In genomic region chr12:52783563-52784316, GRCh38 we compare ENCODE assay signal across 24 cellular contexts. TPM values are rescaled to one million over a fixed set of nuclear protein-coding genes. Genes with fewer than 3 reads are reported as not detected.
DNase-seq lines count a peak whose midpoint lies in the region; ATAC-seq lines count a peak whose summit lies in the region.
"Had no signal": no experiment of that assay in that cellular context is flagged by ENCODE, and none has a peak within 500 bp of the region (broad histone marks: within the 10 kb centered on the region; RNA-seq: fewer than 3 reads in every experiment).

No MANE protein-coding gene starts in this region.

- DNase-seq in cardiac septum (ENCODE audit: low spot score) (peak; percentile 14), left cardiac atrium (no peak), NCI-H524 treated with DMSO at 0.1 percent for 48 hours (lab: John Stamatoyannopoulos, UW) (peak; percentile 43), activated gamma-delta T cell treated with Interleukin-2 at 50 U/mL for 16 hours (no peak), NCI-H2029 treated with DMSO at 0.1 percent for 48 hours (lab: John Stamatoyannopoulos, UW) (no peak)
- DNase-seq: 8988T; ACHN; BE2C; C1 segment of cervical spinal cord; CD4-positive, alpha-beta memory T cell; CD4-positive, CD25-positive, alpha-beta regulatory T cell; CD8-positive, alpha-beta memory T cell; COR-L47; DMS 273 treated with DMSO at 0.1 percent for 48 hours; DMS153; DMS53; DMS79; DND-41; EL; GDM1 had no signal

- no peak for ATAC-seq in left cardiac atrium
- ATAC-seq: GM12878 had no signal

- intact Hi-C loops in cardiac septum (cut with DNase I), result no loop called here
- intact Hi-C loops in left cardiac atrium (cut with DNase I), result no loop called here

RNA-seq across cellular contexts. Expression of gene KRT76, which starts 6.6 kb away (rescaled TPM):
- total RNA-seq in cardiac septum (not detected), left cardiac atrium (not detected)
- total RNA-seq: A673; CD4-positive, alpha-beta memory T cell; CD4-positive, CD25-positive, alpha-beta regulatory T cell; CD8-positive, alpha-beta memory T cell; Daoy; G401; GM12878 had no signal

RNA-seq across cellular contexts. Expression of gene KRT3, which starts 12.2 kb away (rescaled TPM):
- total RNA-seq in cardiac septum, result not detected
- not detected for total RNA-seq in left cardiac atrium
- total RNA-seq: A673; CD4-positive, alpha-beta memory T cell; CD4-positive, CD25-positive, alpha-beta regulatory T cell; CD8-positive, alpha-beta memory T cell; Daoy; G401; GM12878 had no signal

RNA-seq across cellular contexts. Expression of gene KRT4, which starts 30.2 kb away (rescaled TPM):
- total RNA-seq in cardiac septum (not detected), left cardiac atrium (not detected)
- total RNA-seq: A673; CD4-positive, alpha-beta memory T cell; CD4-positive, CD25-positive, alpha-beta regulatory T cell; CD8-positive, alpha-beta memory T cell; Daoy; G401; GM12878 had no signal

RNA-seq across cellular contexts. Expression of gene KRT79, which starts 50.4 kb away (rescaled TPM):
- total RNA-seq in cardiac septum, result not detected
- under 1 TPM; 0.16 to 0.77 TPM for total RNA-seq in left cardiac atrium
- total RNA-seq: A673; CD4-positive, alpha-beta memory T cell; CD4-positive, CD25-positive, alpha-beta regulatory T cell; CD8-positive, alpha-beta memory T cell; G401; GM12878 had no signal

Comparison
In these comparisons a context has a peak if more than half of its experiments do, and no peak if none do; other contexts are left out.
1. DNase-seq: peak in cardiac septum (single experiment) and NCI-H524 treated with DMSO at 0.1 percent for 48 hours (single experiment); none in left cardiac atrium (single experiment), activated gamma-delta T cell treated with Interleukin-2 at 50 U/mL for 16 hours (single experiment) and NCI-H2029 treated with DMSO at 0.1 percent for 48 hours (single experiment).